In the genomic region with DNA sequence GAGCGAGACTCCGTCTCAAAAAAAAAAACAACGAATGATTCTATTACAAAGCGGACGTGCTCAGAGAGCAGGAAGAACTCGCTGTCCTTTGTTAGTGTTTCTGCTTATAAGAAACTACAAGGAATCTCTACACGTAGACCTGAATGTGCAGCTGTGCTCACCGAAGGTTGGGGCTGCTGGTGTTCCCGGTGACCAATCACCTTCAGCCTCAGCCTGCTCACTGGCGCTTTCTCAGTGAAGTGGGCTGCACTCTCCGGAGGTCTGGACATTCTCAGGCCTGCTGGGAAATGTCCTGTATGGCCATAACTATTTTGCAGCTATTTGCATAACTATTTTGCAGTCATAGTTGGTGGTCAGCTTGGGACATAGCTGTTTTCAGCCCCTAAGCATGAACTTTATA, we compare ENCODE assay signal across 21 cellular contexts. TPM values are rescaled to one million over a fixed set of nuclear protein-coding genes. Genes with fewer than 3 reads are reported as not detected.
DNase-seq lines count a peak whose midpoint lies in the region; ATAC-seq and TF ChIP-seq lines count a peak whose summit lies in the region.
"Had no signal": no experiment of that assay in that cellular context is flagged by ENCODE, and none has a peak within 500 bp of the region (broad histone marks: within the 10 kb centered on the region; RNA-seq: fewer than 3 reads in every experiment).

No MANE protein-coding gene starts in this region.

- H3K36me3 ChIP-seq in breast epithelium (no peaks in the 10 kb centered on the region), neuronal stem cell (replicated peaks in 1 of 2; ENCODE audit: control insufficient read depth in 2 of 2, insufficient read depth in 2 of 2, low read length in 2 of 2) (no peaks in the 10 kb centered on the region), body of pancreas (replicated peaks in 1 of 2; ENCODE audit: insufficient read depth in 1 of 2, low read depth in 2 of 2) (no peaks in the 10 kb centered on the region)

- no peak overlapping the region for H3K23ac ChIP-seq in neuronal stem cell (ENCODE audit: low read depth, low read length, poor library complexity)

- intact Hi-C loops in breast epithelium (cut with DNase I; ENCODE audit: low total_unique reads) = no loop called here
- intact Hi-C loops in MCF 10A (cut with micrococcal nuclease) = no loop called here
- intact Hi-C loops in body of pancreas (cut with DNase I) = no loop called here

- no peaks in the 10 kb centered on the region for H3K9me3 ChIP-seq in breast epithelium
- H3K9me3 ChIP-seq in neuronal stem cell (replicated peaks in 1 of 2; ENCODE audit: control insufficient read depth in 2 of 2, insufficient read depth in 1 of 2, low read depth in 1 of 2, low read length in 2 of 2) = no peaks in the 10 kb centered on the region
- no peaks in the 10 kb centered on the region for H3K9me3 ChIP-seq in body of pancreas

- no peak overlapping the region for H3K9ac ChIP-seq in neuronal stem cell (ENCODE audit: low read depth, low read length, poor library complexity)

- CTCF ChIA-PET in MCF 10A (lab: Yijun Ruan, JAX) = interaction anchor here (0.5 to 2.7 kb wide), 4 partner anchors 10 to 38 kb away, joined by 4 to 16 read pairs (median 10); a partner anchor contains a TSS

- H4K91ac ChIP-seq in neuronal stem cell (ENCODE audit: low read depth, low read length, poor library complexity) = no peak overlapping the region

- H3K9me3 Mint-ChIP-seq in MCF 10A (ENCODE audit: unreplicated experiment) = no peaks in the 10 kb centered on the region
- H3K9me3 Mint-ChIP-seq: CD8-positive, alpha-beta T cell; IgD-negative memory B cell; T-cell had no signal

- peak overlapping the region; percentile 55 for H2AFZ ChIP-seq in neuronal stem cell (ENCODE audit: low read length)

- no peak overlapping the region for H2AK5ac ChIP-seq in neuronal stem cell (ENCODE audit: low read depth, low read length)

- no peak for TF ChIP-seq POLR2A in breast epithelium (IDR thresholded peaks at IDR 0.05)
- no peak for TF ChIP-seq POLR2A in body of pancreas (IDR thresholded peaks at IDR 0.05)

- no peaks in the 10 kb centered on the region for H3K27me3 Mint-ChIP-seq in MCF 10A (ENCODE audit: insufficient read depth, unreplicated experiment)
- H3K27me3 Mint-ChIP-seq: T-cell had no signal

- H3K4me1 ChIP-seq in breast epithelium = peaks cover 0 to 3% of the 10 kb centered on the region in 2 donors
- H3K4me1 ChIP-seq in neuronal stem cell (ENCODE audit: control insufficient read depth in 2 of 2, insufficient read depth in 1 of 2, low read depth in 1 of 2, low read length in 2 of 2) = peaks cover 17 to 27% of the 10 kb centered on the region in 2 donors
- H3K4me1 ChIP-seq in body of pancreas = peaks cover 6% of the 10 kb centered on the region

- H3K14ac ChIP-seq in neuronal stem cell (ENCODE audit: low read length) = no peak overlapping the region

- no TSS peak for BruUV-seq in MCF 10A (replicated peaks; lab: Mats Ljungman, UMichigan)

- H2BK15ac ChIP-seq in neuronal stem cell (ENCODE audit: low read length) = no peak overlapping the region

- no peaks in the 10 kb centered on the region for H3K4me1 Mint-ChIP-seq in MCF 10A (ENCODE audit: insufficient read depth, unreplicated experiment)

- H3K36me3 Mint-ChIP-seq in MCF 10A (ENCODE audit: insufficient read depth, unreplicated experiment) = no peaks in the 10 kb centered on the region
- H3K36me3 Mint-ChIP-seq: CD8-positive, alpha-beta T cell; IgD-negative memory B cell; T-cell had no signal

- H2BK120ac ChIP-seq in neuronal stem cell (ENCODE audit: low read depth, low read length) = no peak overlapping the region

- POLR2A ChIA-PET in MCF 10A (lab: Yijun Ruan, JAX) = interaction anchor here (0.7 to 2.9 kb wide), 4 partner anchors 10 to 38 kb away, joined by 3 to 26 read pairs (median 4); a partner anchor contains a TSS

- H3K4me2 ChIP-seq in neuronal stem cell (ENCODE audit: insufficient read depth, low read length, poor library complexity, severe bottlenecking) = no peak overlapping the region

- no peak overlapping the region for H2BK12ac ChIP-seq in neuronal stem cell (ENCODE audit: low read length)

- peaks cover 3% of the 10 kb centered on the region for H3K79me1 ChIP-seq in neuronal stem cell (ENCODE audit: low read depth, low read length)

- peak overlapping the region; percentile 19 for H2BK5ac ChIP-seq in neuronal stem cell (ENCODE audit: low read length)

- DNase-seq in breast epithelium (ENCODE audit: low spot score in 2 of 2) = no peak
- DNase-seq in MCF 10A (ENCODE audit: unreplicated experiment) = no peak
- DNase-seq in SK-N-DZ (ENCODE audit: low spot score) = peak; percentile 65
- peak; percentile 48 for DNase-seq in fibroblast of villous mesenchyme (ENCODE audit: low read depth)
- no peak for DNase-seq in neuronal stem cell (ENCODE audit: low spot score)
- DNase-seq in 8988T = no peak
- DNase-seq in body of pancreas = no peak
- DNase-seq in COLO668 (lab: John Stamatoyannopoulos, UW; ENCODE audit: unreplicated experiment) = no peak
- DNase-seq: C1 segment of cervical spinal cord; CD8-positive, alpha-beta T cell; DMS79 treated with DMSO at 0.1 percent for 48 hours; GF-D8; NCI-H1092; NCI-H1436; NCI-H187; NCI-H2081 treated with DMSO at 0.1 percent for 48 hours; NCI-H526 treated with DMSO at 0.1 percent for 48 hours; T-cell had no signal

- no peak overlapping the region for H3K4me3 Mint-ChIP-seq in MCF 10A (ENCODE audit: unreplicated experiment)
- H3K4me3 Mint-ChIP-seq: CD8-positive, alpha-beta T cell; IgD-negative memory B cell; T-cell had no signal

- H3K18ac ChIP-seq in neuronal stem cell (ENCODE audit: low read length) = no peak overlapping the region

- no peak overlapping the region for H3K4ac ChIP-seq in neuronal stem cell (ENCODE audit: low read length)

- no peak overlapping the region for H3K27ac Mint-ChIP-seq in MCF 10A (ENCODE audit: low read depth, unreplicated experiment)
- H3K27ac Mint-ChIP-seq: CD8-positive, alpha-beta T cell; IgD-negative memory B cell; T-cell had no signal

- H3K27me3 ChIP-seq in breast epithelium (no peaks in the 10 kb centered on the region), neuronal stem cell (ENCODE audit: control insufficient read depth in 3 of 3, insufficient read depth in 3 of 3, low read depth in 1 of 3, low read length in 3 of 3) (no peaks in the 10 kb centered on the region), body of pancreas (no peaks in the 10 kb centered on the region)

- no peak overlapping the region for H3K4me3 ChIP-seq in breast epithelium
- H3K4me3 ChIP-seq in fibroblast of villous mesenchyme (ENCODE audit: low read depth, low read length) = no peak overlapping the region
- H3K4me3 ChIP-seq in neuronal stem cell (ENCODE audit: low read length in 2 of 2) = peak overlapping the region in 1 of 2 donors; percentile 15
- no peak overlapping the region for H3K4me3 ChIP-seq in body of pancreas

- WGBS in neuronal stem cell (ENCODE audit: extremely low coverage in 2 of 2, insufficient read length in 2 of 2, insufficient replicate concordance in 1 of 2), 2 donors = no CpG with 5 or more reads among the region's 11 CpGs
- 53 to 63% methylated on average over 10 to 11 of the region's 11 CpGs for WGBS in body of pancreas, 2 donors

- ATAC-seq in body of pancreas = no peak
- ATAC-seq: CD8-positive, alpha-beta T cell; HCT116; T-cell had no signal

- H3K27ac ChIP-seq in breast epithelium (peak overlapping the region; percentile 65 to 79), neuronal stem cell (replicated peaks; ENCODE audit: low read length) (no peak overlapping the region), body of pancreas (no peak overlapping the region)

- TF ChIP-seq CTCF in breast epithelium (IDR thresholded peaks at IDR 0.05) (no peak), MCF 10A (IDR thresholded peaks at IDR 0.05; ENCODE audit: unreplicated experiment) (no peak), fibroblast of villous mesenchyme (IDR thresholded peaks at IDR 0.05; ENCODE audit: insufficient read depth, low read depth, low read length) (no peak), body of pancreas (IDR thresholded peaks at IDR 0.05) (no peak)

- no peak overlapping the region for H4K8ac ChIP-seq in neuronal stem cell (ENCODE audit: low read depth, low read length)

RNA-seq across cellular contexts. Expression of a gene that starts 9.7 kb away (rescaled TPM):
- total RNA-seq in breast epithelium (10 to 100 TPM; 23.0 to 43.2 (median 41.6) TPM), MCF 10A (2022) (28.5 and 31.1 TPM in 2 replicates), fibroblast of villous mesenchyme (31.6 and 37.1 TPM in 2 replicates), body of pancreas (10 to 100 TPM; 25.4 to 26.4 TPM)
- 28.6 and 34.4 TPM in 2 replicates for polyA plus RNA-seq in SK-N-DZ (2014; cell fraction: cytosol; rRNA removed)
- polyA plus RNA-seq in SK-N-DZ (2014; cell fraction: nucleus; rRNA removed) = 88.2 and 96.1 TPM in 2 replicates
- 14.9 TPM for polyA plus RNA-seq in neuronal stem cell (2013, experiment 1 of 2)
- 15.0 TPM for polyA plus RNA-seq in neuronal stem cell (2013, experiment 2 of 2)

RNA-seq across cellular contexts. Expression of a gene that starts 10.1 kb away (rescaled TPM):
- total RNA-seq in breast epithelium (10 to 100 TPM in 1 of 3 donors, not detected in 2; 49.2 TPM), MCF 10A (2022) (18.1 and 25.2 TPM in 2 replicates), fibroblast of villous mesenchyme (0.32 and 0.86 TPM in 2 replicates), body of pancreas (1 to 10 TPM in 1 of 2 donors, not detected in 1; 2.1 TPM)
- not detected in 2 replicates for polyA plus RNA-seq in SK-N-DZ (2014; cell fraction: cytosol; rRNA removed)
- 0.07 and 0.52 TPM in 2 replicates for polyA plus RNA-seq in SK-N-DZ (2014; cell fraction: nucleus; rRNA removed)
- polyA plus RNA-seq in neuronal stem cell (2013, experiment 1 of 2) = 0.33 TPM
- 0.43 TPM for polyA plus RNA-seq in neuronal stem cell (2013, experiment 2 of 2)
- total RNA-seq: A673; CD8-positive, alpha-beta T cell had no signal
- polyA plus RNA-seq: IgD-negative memory B cell had no signal

RNA-seq across cellular contexts. Expression of a gene that starts 23.5 kb away (rescaled TPM):
- total RNA-seq in breast epithelium (1 to 10 TPM; 4.3 to 7.5 (median 5.1) TPM), MCF 10A (2022) (20.1 and 24.5 TPM in 2 replicates), fibroblast of villous mesenchyme (14.7 and 21.9 TPM in 2 replicates), body of pancreas (1 to 10 TPM in 1 of 2 donors, not detected in 1; 2.6 TPM)
- polyA plus RNA-seq in SK-N-DZ (2014; cell fraction: cytosol; rRNA removed) = 22.6 and 23.4 TPM in 2 replicates
- 184 and 185 TPM in 2 replicates for polyA plus RNA-seq in SK-N-DZ (2014; cell fraction: nucleus; rRNA removed)
- polyA plus RNA-seq in neuronal stem cell (2013, experiment 1 of 2) = 5.3 TPM
- polyA plus RNA-seq in neuronal stem cell (2013, experiment 2 of 2) = 4.6 TPM

RNA-seq across cellular contexts. Expression of a gene that starts 24.2 kb away (rescaled TPM):
- 1 to 10 TPM in 2 of 3 donors, under 1 TPM in 1; 0.48 to 2.9 (median 2.6) TPM for total RNA-seq in breast epithelium
- 4.6 and 6.0 TPM in 2 replicates for total RNA-seq in MCF 10A (2022)
- 2.7 and 7.0 TPM in 2 replicates for polyA plus RNA-seq in SK-N-DZ (2014; cell fraction: cytosol; rRNA removed)
- polyA plus RNA-seq in SK-N-DZ (2014; cell fraction: nucleus; rRNA removed) = 129 and 132 TPM in 2 replicates
- 1.3 and 3.2 TPM in 2 replicates for total RNA-seq in fibroblast of villous mesenchyme
- 1.7 TPM for polyA plus RNA-seq in neuronal stem cell (2013, experiment 1 of 2)
- polyA plus RNA-seq in neuronal stem cell (2013, experiment 2 of 2) = 1.4 TPM
- total RNA-seq in body of pancreas = not detected

RNA-seq across cellular contexts. Expression of a gene that starts 29.5 kb away (rescaled TPM):
- total RNA-seq in breast epithelium (10 to 100 TPM; 29.9 to 35.7 (median 30.4) TPM), MCF 10A (2022) (54.7 and 55.8 TPM in 2 replicates), fibroblast of villous mesenchyme (19.4 and 37.0 TPM in 2 replicates), body of pancreas (100 to 1,000 TPM in 1 of 2 donors, 10 to 100 TPM in 1; 71.6 to 189 TPM)
- polyA plus RNA-seq in SK-N-DZ (2014; cell fraction: cytosol; rRNA removed) = 59.0 and 63.1 TPM in 2 replicates
- 199 and 307 TPM in 2 replicates for polyA plus RNA-seq in SK-N-DZ (2014; cell fraction: nucleus; rRNA removed)
- 30.9 TPM for polyA plus RNA-seq in neuronal stem cell (2013, experiment 1 of 2)
- 29.0 TPM for polyA plus RNA-seq in neuronal stem cell (2013, experiment 2 of 2)

Comparison
In these comparisons a context has a peak if more than half of its experiments do, and no peak if none do; other contexts are left out.
1. DNase-seq: peak in SK-N-DZ (single experiment) and fibroblast of villous mesenchyme (single experiment); none in breast epithelium (0 of 2), MCF 10A (single experiment), neuronal stem cell (single experiment), 8988T (single experiment), body of pancreas (0 of 4) and COLO668 (single experiment).
2. H3K27ac ChIP-seq: peak in breast epithelium (2 of 2); none in neuronal stem cell (single experiment) and body of pancreas (0 of 4).